ENCODE assay signal across 1 cellular context in the genomic region with DNA sequence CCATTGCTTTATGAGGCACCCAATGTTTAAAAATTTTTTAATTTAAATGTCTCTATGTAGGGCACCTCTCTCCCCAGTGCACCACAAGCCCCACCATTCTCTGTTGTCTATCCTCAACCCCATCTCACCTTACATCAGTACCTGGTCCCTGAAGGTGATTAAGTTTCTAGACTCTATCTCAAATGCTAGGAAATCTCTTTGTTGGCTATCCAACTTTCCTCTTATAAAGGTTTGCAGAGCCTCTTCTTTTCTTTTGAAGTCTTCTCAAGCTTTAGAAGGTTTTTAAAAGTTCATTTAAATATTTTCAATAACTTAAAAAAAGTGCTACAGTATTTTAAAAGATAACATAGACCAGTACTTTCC.
TF ChIP-seq lines count a peak whose summit lies in the region.

No MANE protein-coding gene starts in this region.

TF ChIP-seq in liver, 16 proteins besides CTCF, POLR2A, EP300 and RAD21 (continued from another document):
- peak; percentile 14 for TF ChIP-seq ZBTB33 (IDR thresholded peaks at IDR 0.05)
- TF ChIP-seq YY1 (IDR thresholded peaks at IDR 0.05): no peak
- no peak for TF ChIP-seq JUND (IDR thresholded peaks at IDR 0.05)
- TF ChIP-seq, protein P1, sequence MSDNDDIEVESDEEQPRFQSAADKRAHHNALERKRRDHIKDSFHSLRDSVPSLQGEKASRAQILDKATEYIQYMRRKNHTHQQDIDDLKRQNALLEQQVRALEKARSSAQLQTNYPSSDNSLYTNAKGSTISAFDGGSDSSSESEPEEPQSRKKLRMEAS (IDR thresholded peaks at IDR 0.05): peak; percentile 1
